ENCODE assay signal across 1 cellular context in the genomic region with DNA sequence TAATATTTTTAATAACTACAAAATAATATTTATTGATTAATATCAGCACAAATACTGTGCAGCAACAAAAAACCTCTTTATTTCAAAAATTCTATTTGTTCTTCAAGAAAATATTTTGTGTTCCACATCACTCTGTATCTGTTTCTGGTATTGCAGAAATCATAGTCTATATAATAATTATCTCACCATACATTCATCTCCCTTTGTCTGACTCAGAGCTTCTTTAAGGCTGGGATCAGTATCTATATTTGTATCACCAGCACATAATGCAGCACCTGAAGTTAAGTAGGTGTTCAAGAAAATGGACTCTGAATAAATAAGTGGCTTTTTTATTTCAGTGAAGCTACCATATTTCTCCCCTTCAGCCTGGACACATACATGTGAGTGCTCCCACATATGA.
TF ChIP-seq lines count a peak whose summit lies in the region.

No MANE protein-coding gene starts in this region.

TF ChIP-seq in HCT116, 20 proteins besides CTCF, POLR2A, EP300 and RAD21:
- TF ChIP-seq, protein P1, sequence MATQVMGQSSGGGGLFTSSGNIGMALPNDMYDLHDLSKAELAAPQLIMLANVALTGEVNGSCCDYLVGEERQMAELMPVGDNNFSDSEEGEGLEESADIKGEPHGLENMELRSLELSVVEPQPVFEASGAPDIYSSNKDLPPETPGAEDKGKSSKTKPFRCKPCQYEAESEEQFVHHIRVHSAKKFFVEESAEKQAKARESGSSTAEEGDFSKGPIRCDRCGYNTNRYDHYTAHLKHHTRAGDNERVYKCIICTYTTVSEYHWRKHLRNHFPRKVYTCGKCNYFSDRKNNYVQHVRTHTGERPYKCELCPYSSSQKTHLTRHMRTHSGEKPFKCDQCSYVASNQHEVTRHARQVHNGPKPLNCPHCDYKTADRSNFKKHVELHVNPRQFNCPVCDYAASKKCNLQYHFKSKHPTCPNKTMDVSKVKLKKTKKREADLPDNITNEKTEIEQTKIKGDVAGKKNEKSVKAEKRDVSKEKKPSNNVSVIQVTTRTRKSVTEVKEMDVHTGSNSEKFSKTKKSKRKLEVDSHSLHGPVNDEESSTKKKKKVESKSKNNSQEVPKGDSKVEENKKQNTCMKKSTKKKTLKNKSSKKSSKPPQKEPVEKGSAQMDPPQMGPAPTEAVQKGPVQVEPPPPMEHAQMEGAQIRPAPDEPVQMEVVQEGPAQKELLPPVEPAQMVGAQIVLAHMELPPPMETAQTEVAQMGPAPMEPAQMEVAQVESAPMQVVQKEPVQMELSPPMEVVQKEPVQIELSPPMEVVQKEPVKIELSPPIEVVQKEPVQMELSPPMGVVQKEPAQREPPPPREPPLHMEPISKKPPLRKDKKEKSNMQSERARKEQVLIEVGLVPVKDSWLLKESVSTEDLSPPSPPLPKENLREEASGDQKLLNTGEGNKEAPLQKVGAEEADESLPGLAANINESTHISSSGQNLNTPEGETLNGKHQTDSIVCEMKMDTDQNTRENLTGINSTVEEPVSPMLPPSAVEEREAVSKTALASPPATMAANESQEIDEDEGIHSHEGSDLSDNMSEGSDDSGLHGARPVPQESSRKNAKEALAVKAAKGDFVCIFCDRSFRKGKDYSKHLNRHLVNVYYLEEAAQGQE (IDR thresholded peaks at IDR 0.05; ENCODE audit: low read depth) = no peak
- TF ChIP-seq JUND (IDR thresholded peaks at IDR 0.05) = no peak
- no peak for TF ChIP-seq ZNF274 (IDR thresholded peaks at IDR 0.05; ENCODE audit: low read depth, low read length)
- TF ChIP-seq YY1 (IDR thresholded peaks at IDR 0.05; ENCODE audit: extremely low read depth, insufficient replicate concordance, low read depth, low read length) = no peak
- TF ChIP-seq CEBPB (IDR thresholded peaks at IDR 0.05; ENCODE audit: low read depth) = no peak
- no peak for TF ChIP-seq EZH2 (IDR thresholded peaks at IDR 0.05)
- TF ChIP-seq SRF (IDR thresholded peaks at IDR 0.05; ENCODE audit: low read depth) = 0 out of 2 replicates have a peak, but pooled peaks have one; percentile 19
